In genomic region chr6:87944541-87944954, GRCh38 we compare ENCODE assay signal across 10 cellular contexts.
DNase-seq lines count a peak whose midpoint lies in the region; ATAC-seq, FAIRE-seq and TF ChIP-seq lines count a peak whose summit lies in the region.
"Had no signal": no experiment of that assay in that cellular context is flagged by ENCODE, and none has a peak within 500 bp of the region (broad histone marks: within the 10 kb centered on the region; RNA-seq: fewer than 3 reads in every experiment).

No MANE protein-coding gene starts in this region.

- no peak overlapping the region for H3K27ac Mint-ChIP-seq in activated CD4-positive, alpha-beta T cell treated with anti-CD3 and anti-CD28 coated beads for 36 hours
- H3K27ac Mint-ChIP-seq: CD4-positive, CD25-positive, alpha-beta regulatory T cell had no signal

- in situ Hi-C loops in astrocyte of the spinal cord (cut with HindIII; ENCODE audit: low sequenced_read_pairs): no loop called here

- H3K4me1 Mint-ChIP-seq in activated CD4-positive, alpha-beta T cell treated with anti-CD3 and anti-CD28 coated beads for 36 hours: no peaks in the 10 kb centered on the region
- H3K4me1 Mint-ChIP-seq: CD4-positive, CD25-positive, alpha-beta regulatory T cell had no signal

- H3K36me3 ChIP-seq in kidney epithelial cell (ENCODE audit: control insufficient read depth, insufficient read depth, low read length): no peaks in the 10 kb centered on the region

- no peaks in the 10 kb centered on the region for H3K36me3 Mint-ChIP-seq in activated CD4-positive, alpha-beta T cell treated with anti-CD3 and anti-CD28 coated beads for 36 hours (ENCODE audit: low read depth)
- H3K36me3 Mint-ChIP-seq: CD4-positive, CD25-positive, alpha-beta regulatory T cell had no signal

- H3K27me3 ChIP-seq in kidney epithelial cell (ENCODE audit: control insufficient read depth, insufficient read depth, low read length): no peaks in the 10 kb centered on the region

- TF ChIP-seq CTCF in astrocyte of the spinal cord (IDR thresholded peaks at IDR 0.05; ENCODE audit: low read depth, low read length) (no peak), kidney epithelial cell (IDR thresholded peaks at IDR 0.05; ENCODE audit: insufficient read depth, low read length, poor library complexity, severe bottlenecking) (peak; percentile 6)

- intact Hi-C loops in activated CD4-positive, alpha-beta T cell treated with anti-CD3 and anti-CD28 coated beads for 36 hours (cut with DNase I, micrococcal nuclease): no loop called here

- H3K4me3 ChIP-seq in astrocyte of the spinal cord (ENCODE audit: low read depth, low read length) (no peak overlapping the region), kidney epithelial cell (ENCODE audit: low read depth, low read length) (no peak overlapping the region)
- H3K4me3 ChIP-seq: lung had no signal

- DNase-seq in activated CD4-positive, alpha-beta T cell treated with anti-CD3 and anti-CD28 coated beads for 36 hours: peak; percentile 13
- no peak for DNase-seq in activated CD4-positive, alpha-beta T cell treated with anti-CD3 and anti-CD28 coated beads for 48 hours
- DNase-seq in astrocyte of the spinal cord (ENCODE audit: low read depth, low spot score): peak; percentile 36
- no peak for DNase-seq in kidney epithelial cell (ENCODE audit: low read depth)
- DNase-seq in urothelium cell line (ENCODE audit: low spot score): peak; percentile 63
- DNase-seq in NCI-H1436 treated with DMSO at 0.1 percent for 48 hours (lab: John Stamatoyannopoulos, UW): no peak
- DNase-seq in 8988T: no peak
- DNase-seq: CD4-positive, CD25-positive, alpha-beta regulatory T cell had no signal

- no peak overlapping the region for H3K4me3 Mint-ChIP-seq in activated CD4-positive, alpha-beta T cell treated with anti-CD3 and anti-CD28 coated beads for 36 hours
- H3K4me3 Mint-ChIP-seq: CD4-positive, CD25-positive, alpha-beta regulatory T cell had no signal

- FAIRE-seq in urothelium cell line (lab: Jason Lieb, UNC): no peak

- POLR2A ChIA-PET in activated CD4-positive, alpha-beta T cell treated with anti-CD3 and anti-CD28 coated beads for 36 hours (lab: Charles Lee): no interaction called here

- no peaks in the 10 kb centered on the region for H3K9me3 Mint-ChIP-seq in activated CD4-positive, alpha-beta T cell treated with anti-CD3 and anti-CD28 coated beads for 36 hours (ENCODE audit: low read depth)
- H3K9me3 Mint-ChIP-seq: CD4-positive, CD25-positive, alpha-beta regulatory T cell had no signal

- peaks cover 28% of the 10 kb centered on the region for H3K27me3 Mint-ChIP-seq in activated CD4-positive, alpha-beta T cell treated with anti-CD3 and anti-CD28 coated beads for 36 hours

- CTCF ChIA-PET in activated CD4-positive, alpha-beta T cell treated with anti-CD3 and anti-CD28 coated beads for 36 hours (lab: Charles Lee): no interaction called here

- ATAC-seq in activated CD4-positive, alpha-beta T cell treated with anti-CD3 and anti-CD28 coated beads for 36 hours: peak; percentile 33
- no peak for ATAC-seq in GM21367 (IDR thresholded peaks at IDR 0.05; ENCODE audit: unreplicated experiment)

Comparison
In these comparisons a context has a peak if more than half of its experiments do, and no peak if none do; other contexts are left out.
1. DNase-seq: peak in activated CD4-positive, alpha-beta T cell treated with anti-CD3 and anti-CD28 coated beads for 36 hours (single experiment), astrocyte of the spinal cord (single experiment) and urothelium cell line (single experiment); none in activated CD4-positive, alpha-beta T cell treated with anti-CD3 and anti-CD28 coated beads for 48 hours (single experiment), kidney epithelial cell (single experiment), NCI-H1436 treated with DMSO at 0.1 percent for 48 hours (single experiment) and 8988T (single experiment).